1 cellular context compared by ENCODE assay signal in the genomic region with DNA sequence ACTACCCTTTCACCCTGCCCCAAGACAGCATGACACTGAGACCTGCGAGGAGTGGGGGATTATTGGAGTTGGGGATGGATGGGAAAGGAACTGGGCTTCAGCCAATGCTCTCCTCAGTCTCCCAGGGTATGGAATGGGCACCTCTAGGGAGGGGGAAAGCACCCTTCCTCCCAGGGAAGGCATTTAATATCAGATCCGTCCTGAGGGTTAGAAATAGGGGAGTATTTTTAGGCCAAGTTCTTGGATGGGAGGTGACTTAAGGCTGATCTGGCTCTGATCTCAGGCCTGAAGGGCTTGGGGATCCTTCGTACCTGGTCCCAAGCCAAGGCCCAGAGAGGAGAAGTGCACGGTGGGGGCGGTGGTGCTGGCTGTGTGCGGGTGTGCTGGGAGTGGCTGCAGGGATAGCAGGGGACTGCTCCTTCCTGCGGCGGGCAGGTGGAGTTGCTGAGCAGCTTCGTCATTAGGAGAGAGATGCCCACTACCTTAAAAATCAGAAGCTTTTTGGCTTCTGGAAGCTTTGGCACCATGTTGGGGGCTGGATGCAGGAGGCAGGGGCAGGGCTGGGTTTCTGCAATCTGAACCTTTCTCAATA.
TF ChIP-seq lines count a peak whose summit lies in the region.

No MANE protein-coding gene starts in this region.

TF ChIP-seq in K562, 482 proteins besides CTCF, POLR2A, EP300 and RAD21:
- TF ChIP-seq, protein P1, sequence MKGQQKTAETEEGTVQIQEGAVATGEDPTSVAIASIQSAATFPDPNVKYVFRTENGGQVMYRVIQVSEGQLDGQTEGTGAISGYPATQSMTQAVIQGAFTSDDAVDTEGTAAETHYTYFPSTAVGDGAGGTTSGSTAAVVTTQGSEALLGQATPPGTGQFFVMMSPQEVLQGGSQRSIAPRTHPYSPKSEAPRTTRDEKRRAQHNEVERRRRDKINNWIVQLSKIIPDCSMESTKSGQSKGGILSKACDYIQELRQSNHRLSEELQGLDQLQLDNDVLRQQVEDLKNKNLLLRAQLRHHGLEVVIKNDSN (CRISPR knock-in tag; IDR thresholded peaks at IDR 0.05): no peak
- no peak for TF ChIP-seq NRF1 (conservative IDR thresholded peaks at IDR 0.05 in 1 of 2, IDR thresholded peaks at IDR 0.05 in 1 of 2)
